Comparison of ENCODE assay signal across 16 cellular contexts in genomic region chr17:50963139-50963538, GRCh38.
"Had no signal": no experiment of that assay in that cellular context is flagged by ENCODE, and none has a peak within 500 bp of the region (broad histone marks: within the 10 kb centered on the region; RNA-seq: fewer than 3 reads in every experiment).

No MANE protein-coding gene starts in this region.

- H3K27me3 ChIP-seq: right lobe of liver, spleen had no signal

- H3K4me3 ChIP-seq: psoas muscle, right lobe of liver, spleen had no signal

- DNase-seq: activated CD4-positive, alpha-beta T cell treated with anti-CD3 and anti-CD28 coated beads for 1 hour; activated CD4-positive, alpha-beta T cell treated with anti-CD3 and anti-CD28 coated beads, Interleukin-2, amount 50 U/mL, for 48 hours; activated CD8-positive, alpha-beta memory T cell treated with anti-CD3 and anti-CD28 coated beads, Interleukin-2, amount 10 ng/mL, durations not matched to agents 7 days and 5 days; activated effector memory CD4-positive, alpha-beta T cell treated with Interleukin-2 at 50 U/mL for 16 hours; activated naive CD8-positive, alpha-beta T cell treated with anti-CD3 and anti-CD28 coated beads for 36 hours; activated T-cell treated with anti-CD3 and anti-CD28 coated beads, Interleukin-2, amount 50 U/mL, for 24 hours; anterior cingulate cortex; glutamatergic neuron; immature natural killer cell; left colon; psoas muscle; right lobe of liver; spleen; stimulated activated CD4-positive, alpha-beta T cell treated with anti-CD3 and anti-CD28 coated beads, Interleukin-2, amount 100 ng/mL, for 24 hours; stimulated activated naive CD4-positive, alpha-beta T cell treated with Interleukin-2 at 50 U/mL for 16 hours; T1000 had no signal

- H3K9me3 ChIP-seq: psoas muscle, right lobe of liver, spleen had no signal

- H3K27ac ChIP-seq: psoas muscle, spleen had no signal
